Comparison of ENCODE assay signal across 15 cellular contexts in the genomic region with DNA sequence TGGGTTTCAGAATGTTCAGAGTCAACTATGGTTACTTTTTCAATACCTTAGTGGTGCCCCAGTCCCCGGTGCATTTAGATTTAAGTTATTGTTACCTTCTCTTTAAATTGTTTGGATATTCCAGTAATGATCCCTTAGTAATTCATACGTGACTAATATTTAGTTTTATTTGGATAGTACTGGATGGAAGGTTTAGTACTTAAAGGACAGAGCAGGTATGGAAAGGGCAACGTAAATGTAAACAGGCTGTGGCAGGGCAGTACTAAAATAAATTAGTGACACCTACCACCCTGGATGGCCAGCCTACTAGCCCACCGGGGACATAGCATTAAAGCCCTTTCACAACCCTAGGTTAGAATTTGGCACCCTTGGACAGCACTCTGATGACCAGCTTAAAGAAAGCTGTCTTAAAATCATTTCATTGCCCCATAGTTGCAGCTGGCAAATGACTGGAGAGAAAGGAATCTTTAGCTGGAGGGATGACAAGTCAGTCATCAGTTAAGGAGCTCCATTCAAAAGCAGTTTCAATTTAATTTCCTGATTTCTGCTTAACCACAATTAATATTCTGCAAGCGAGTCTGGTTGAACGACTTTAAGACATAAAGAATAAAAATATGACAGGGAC.
A peak's percentile ranks its signal among the peaks of the same experiment; 100 is the strongest.
DNase-seq lines count a peak whose midpoint lies in the region; ATAC-seq and TF ChIP-seq lines count a peak whose summit lies in the region.
"Had no signal": no experiment of that assay in that cellular context is flagged by ENCODE, and none has a peak within 500 bp of the region (broad histone marks: within the 10 kb centered on the region; RNA-seq: fewer than 3 reads in every experiment).

No MANE protein-coding gene starts in this region.

- ATAC-seq in RWPE2 (ENCODE audit: low read depth) = peak; percentile 81
- ATAC-seq: CD8-positive, alpha-beta T cell; WTC11 had no signal

- H3K27me3 ChIP-seq in RWPE2 (ENCODE audit: insufficient read depth, poor library complexity, severe bottlenecking) (no peaks in the 10 kb centered on the region), parathyroid adenoma (ENCODE audit: control insufficient read depth, insufficient read depth, low read length) (no peaks in the 10 kb centered on the region)
- H3K27me3 ChIP-seq: sigmoid colon had no signal

- TF ChIP-seq CTCF in RWPE2 (IDR thresholded peaks at IDR 0.05; ENCODE audit: poor library complexity, severe bottlenecking) (no peak), parathyroid adenoma (IDR thresholded peaks at IDR 0.05) (no peak)

- H3K36me3 ChIP-seq in RWPE2 (ENCODE audit: low read depth) (no peaks in the 10 kb centered on the region), parathyroid adenoma (ENCODE audit: control insufficient read depth, insufficient read depth, low read length) (no peaks in the 10 kb centered on the region)
- H3K36me3 ChIP-seq: sigmoid colon had no signal

- H3K9me3 ChIP-seq in RWPE2 (ENCODE audit: severe bottlenecking) (no peaks in the 10 kb centered on the region), parathyroid adenoma (ENCODE audit: control insufficient read depth, low read length) (no peaks in the 10 kb centered on the region)
- H3K9me3 ChIP-seq: sigmoid colon had no signal

- H3K27ac ChIP-seq in RWPE2 (ENCODE audit: poor library complexity, severe bottlenecking) (peak overlapping the region; percentile 38), epithelial cell of prostate (no peak overlapping the region), parathyroid adenoma (peak overlapping the region; percentile 61)
- H3K27ac ChIP-seq: sigmoid colon had no signal

- DNase-seq in ELR (ENCODE audit: low read depth) (peak; percentile 61), RWPE2 (ENCODE audit: low spot score) (no peak), epithelial cell of prostate (ENCODE audit: low read depth, low spot score) (peak; percentile 5), Kasumi-1 (lab: John Stamatoyannopoulos, UW) (no peak), NCI-H69 (lab: John Stamatoyannopoulos, UW) (no peak), iPS-NIHi7 (ENCODE audit: extremely low spot score) (no peak)
- no peak for DNase-seq in NK-92 treated with Interleukin-12 subunit alpha and Interleukin-12 subunit beta, amount 100 ng/mL, for 24 hours (lab: John Stamatoyannopoulos, UW)
- DNase-seq: aorta; CD8-positive, alpha-beta T cell; NCI-H1105; NCI-H524 treated with DMSO at 0.1 percent for 48 hours; SHP77 treated with DMSO at 0.1 percent for 48 hours; sigmoid colon had no signal

- no peak overlapping the region for H3K9ac ChIP-seq in parathyroid adenoma

- peaks cover 11% of the 10 kb centered on the region for H3K4me1 ChIP-seq in RWPE2 (ENCODE audit: insufficient read depth, poor library complexity, severe bottlenecking)
- peaks cover 11% of the 10 kb centered on the region for H3K4me1 ChIP-seq in parathyroid adenoma
- H3K4me1 ChIP-seq: sigmoid colon had no signal

- no peak overlapping the region for H3K4me2 ChIP-seq in parathyroid adenoma (ENCODE audit: low read length)

- H3K4me3 ChIP-seq in RWPE2 (ENCODE audit: severe bottlenecking) (no peak overlapping the region), parathyroid adenoma (ENCODE audit: low read depth, low read length) (no peak overlapping the region)
- H3K4me3 ChIP-seq: sigmoid colon had no signal

- no peaks in the 10 kb centered on the region for H3K79me2 ChIP-seq in parathyroid adenoma

- H2AFZ ChIP-seq in parathyroid adenoma = peak overlapping the region; percentile 17

Comparison
In these comparisons a context has a peak if more than half of its experiments do, and no peak if none do; other contexts are left out.
1. DNase-seq: peak in ELR (single experiment) and epithelial cell of prostate (single experiment); none in RWPE2 (single experiment), Kasumi-1 (0 of 2), NCI-H69 (single experiment), NK-92 treated with Interleukin-12 subunit alpha and Interleukin-12 subunit beta, amount 100 ng/mL, for 24 hours (single experiment) and iPS-NIHi7 (single experiment).